4 cellular contexts compared by ENCODE assay signal in the genomic region with DNA sequence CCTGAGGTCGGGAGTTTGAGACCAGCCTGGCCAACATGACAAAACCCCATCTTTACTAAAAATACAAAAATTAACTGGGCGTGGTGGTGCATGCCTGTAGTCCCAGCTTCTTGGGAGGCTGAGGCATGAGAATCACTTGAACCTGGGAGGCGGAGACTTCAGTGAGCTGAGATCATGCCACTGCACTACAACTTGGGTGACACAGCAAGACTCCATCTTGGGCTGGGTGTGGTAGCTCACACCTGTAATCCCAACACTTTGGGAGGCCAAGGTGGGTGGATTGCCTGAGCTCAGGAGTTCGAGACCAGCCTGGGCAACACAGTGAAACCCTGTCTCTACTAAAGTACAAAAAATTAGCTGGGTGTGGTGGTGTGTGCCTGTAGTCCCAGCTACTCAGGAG. TPM values are rescaled to one million over a fixed set of nuclear protein-coding genes. Genes with fewer than 3 reads are reported as not detected.
"Had no signal": no experiment of that assay in that cellular context is flagged by ENCODE, and none has a peak within 500 bp of the region (broad histone marks: within the 10 kb centered on the region; RNA-seq: fewer than 3 reads in every experiment).

No MANE protein-coding gene starts in this region.

RNA-seq across cellular contexts. Expression of gene CIDEC, which starts 3.8 kb away (rescaled TPM):
- total RNA-seq: temporal lobe, upper lobe of left lung, upper lobe of right lung, urinary bladder had no signal
